9 cellular contexts compared by ENCODE assay signal in the genomic region with DNA sequence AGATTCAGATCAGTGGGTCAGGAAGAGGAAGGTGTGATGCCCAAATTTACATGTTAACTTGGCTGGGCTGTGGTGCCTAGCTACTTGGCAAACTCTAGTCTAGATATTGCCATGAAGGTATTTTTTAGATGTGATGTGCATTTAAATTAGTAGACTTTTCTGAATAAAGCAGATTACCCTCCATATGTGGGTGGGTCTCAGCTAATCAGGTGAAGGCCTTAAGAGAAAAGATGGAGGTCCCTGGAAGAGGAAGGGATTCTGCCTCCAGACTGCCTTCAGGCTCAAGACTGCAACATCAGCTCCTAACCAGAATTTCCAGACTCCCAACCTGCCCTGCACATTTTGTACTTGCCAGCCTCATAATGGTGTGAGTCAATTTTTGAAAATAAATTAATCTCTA.
"Had no signal": no experiment of that assay in that cellular context is flagged by ENCODE, and none has a peak within 500 bp of the region (broad histone marks: within the 10 kb centered on the region; RNA-seq: fewer than 3 reads in every experiment).

No MANE protein-coding gene starts in this region.

- H3K4me2 ChIP-seq: GM23338, KMS-11 had no signal

- H2AFZ ChIP-seq: GM23338 had no signal

- H3K4me3 ChIP-seq: GM23338 had no signal

- ATAC-seq: GM23338, HCT116 had no signal

- H3K9ac ChIP-seq: KMS-11 had no signal

- DNase-seq: H9, IMR-90, KBM-7 had no signal

- FAIRE-seq: H1, H54, HTR-8/SVneo had no signal

- H3K9me3 Mint-ChIP-seq: GM23338 had no signal

- H3K27ac Mint-ChIP-seq: GM23338 had no signal

- H3K4me3 Mint-ChIP-seq: GM23338, H9 had no signal

- H3K27ac ChIP-seq: KMS-11 had no signal
